In the genomic region with DNA sequence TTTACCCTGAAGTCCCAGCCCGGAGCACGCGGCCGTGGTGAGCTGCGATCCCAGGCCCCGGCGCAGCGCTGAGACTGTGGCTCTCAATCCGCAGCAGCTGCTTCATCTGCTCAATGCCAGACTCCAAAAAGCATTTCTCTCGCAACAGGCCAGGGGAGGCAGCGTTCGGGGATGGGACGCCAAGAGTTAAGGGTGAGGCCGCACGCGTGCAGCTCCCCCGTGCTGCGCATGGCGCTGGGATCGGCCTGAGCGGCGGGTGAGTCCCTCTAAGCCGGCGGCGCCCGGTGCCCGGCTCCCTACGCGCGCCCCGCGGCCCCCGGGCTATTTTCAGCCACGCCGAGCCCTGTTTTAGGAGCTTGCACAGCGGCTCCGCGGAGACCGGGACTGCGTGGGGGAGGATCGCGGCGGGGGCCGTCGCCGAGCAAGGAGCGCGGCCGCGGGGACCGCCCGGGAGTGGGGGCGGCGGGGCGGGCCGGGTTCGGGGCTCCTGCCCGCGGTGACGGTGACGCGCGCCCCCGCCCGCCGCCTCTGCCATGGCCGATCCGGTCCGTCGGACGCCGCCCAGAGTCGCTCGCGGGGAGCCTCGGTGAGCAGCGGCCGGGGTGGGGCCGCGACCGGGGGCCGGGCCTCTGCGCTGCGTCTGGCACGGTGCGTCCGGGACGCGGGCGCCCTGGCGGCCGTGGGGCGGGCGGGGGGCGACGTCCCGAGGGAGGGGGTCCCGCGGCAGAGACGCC, we compare ENCODE assay signal across 8 cellular contexts. TPM values are rescaled to one million over a fixed set of nuclear protein-coding genes. Genes with fewer than 3 reads are reported as not detected.
DNase-seq lines count a peak whose midpoint lies in the region; ATAC-seq and TF ChIP-seq lines count a peak whose summit lies in the region.

No MANE protein-coding gene starts in this region.

- peak; percentile 45 to 46 for ATAC-seq in activated T-cell treated with anti-CD3 and anti-CD28 coated beads, Interleukin-2, amount 50 U/mL, for 72 hours (replicated peaks in 1 of 2)
- ATAC-seq in HG02763 (IDR thresholded peaks at IDR 0.05; ENCODE audit: unreplicated experiment) = no peak
- ATAC-seq in sciatic nerve = no peak
- no peak for ATAC-seq in HG03439 (IDR thresholded peaks at IDR 0.05; ENCODE audit: unreplicated experiment)

- DNase-seq in Daoy (ENCODE audit: low read depth) = peak; percentile 36
- DNase-seq in activated T-cell treated with anti-CD3 and anti-CD28 coated beads, Interleukin-2, amount 50 U/mL, for 72 hours = peak in 1 of 2 donors; percentile 14
- DNase-seq in hepatocyte (ENCODE audit: low spot score) = peak; percentile 41
- DNase-seq in sigmoid colon = no peak
- no peak for DNase-seq in MM.1S
- DNase-seq in sciatic nerve (ENCODE audit: low spot score) = no peak

- no peaks in the 10 kb centered on the region for H3K36me3 ChIP-seq in hepatocyte (replicated peaks; ENCODE audit: insufficient read depth, low read depth)
- no peaks in the 10 kb centered on the region for H3K36me3 ChIP-seq in sigmoid colon
- H3K36me3 ChIP-seq in MM.1S (replicated peaks; ENCODE audit: insufficient read depth, low read length) = no peaks in the 10 kb centered on the region

- TF ChIP-seq POLR2A in sigmoid colon (IDR thresholded peaks at IDR 0.05) = no peak

- intact Hi-C loops in sigmoid colon (cut with DNase I) (no loop called here), sciatic nerve (cut with DNase I) (no loop called here)

- H3K79me2 ChIP-seq in hepatocyte (no peaks in the 10 kb centered on the region), MM.1S (ENCODE audit: low read length) (no peaks in the 10 kb centered on the region)

- no peaks in the 10 kb centered on the region for H3K36me3 Mint-ChIP-seq in activated T-cell treated with anti-CD3 and anti-CD28 coated beads, Interleukin-2, amount 50 U/mL, for 72 hours (ENCODE audit: insufficient read depth in 2 of 2)

- H3K4me3 ChIP-seq in hepatocyte (peak overlapping the region; percentile 36), sigmoid colon (peak overlapping the region; percentile 10 to 68 (median 50)), MM.1S (ENCODE audit: low read length) (no peak overlapping the region)

- 1% methylated on average over 40 of the region's 100 CpGs for WGBS in hepatocyte (ENCODE audit: low lambda C conversion rate, missing lambda C conversion rate)
- 1% methylated on average over 100 of the region's 100 CpGs for WGBS in sigmoid colon, 2 donors

- peaks cover 44% of the 10 kb centered on the region for H3K27me3 Mint-ChIP-seq in activated T-cell treated with anti-CD3 and anti-CD28 coated beads, Interleukin-2, amount 50 U/mL, for 72 hours (ENCODE audit: low read depth)

- H3K4me1 Mint-ChIP-seq in activated T-cell treated with anti-CD3 and anti-CD28 coated beads, Interleukin-2, amount 50 U/mL, for 72 hours (ENCODE audit: low read depth) = peaks cover 6% of the 10 kb centered on the region

- TF ChIP-seq CTCF in hepatocyte (IDR thresholded peaks at IDR 0.05; ENCODE audit: poor library complexity) = no peak
- TF ChIP-seq CTCF in sigmoid colon (IDR thresholded peaks at IDR 0.05) = no peak
- TF ChIP-seq CTCF in MM.1S (IDR thresholded peaks at IDR 0.05; ENCODE audit: low read length) = no peak

- no peaks in the 10 kb centered on the region for H3K9me3 Mint-ChIP-seq in activated T-cell treated with anti-CD3 and anti-CD28 coated beads, Interleukin-2, amount 50 U/mL, for 72 hours

- no peaks in the 10 kb centered on the region for H3K9me2 ChIP-seq in hepatocyte (replicated peaks; ENCODE audit: insufficient read depth)
- no peaks in the 10 kb centered on the region for H3K9me2 ChIP-seq in MM.1S (replicated peaks; ENCODE audit: insufficient read depth, low read length)

- peak overlapping the region; percentile 34 to 47 for H3K4me3 Mint-ChIP-seq in activated T-cell treated with anti-CD3 and anti-CD28 coated beads, Interleukin-2, amount 50 U/mL, for 72 hours

- H3K4me1 ChIP-seq in hepatocyte (ENCODE audit: insufficient read depth) (peaks cover 5% of the 10 kb centered on the region), sigmoid colon (peaks cover 0 to 22% (median 14%) of the 10 kb centered on the region in 4 donors), MM.1S (ENCODE audit: low read length) (no peaks in the 10 kb centered on the region)

- no peak overlapping the region for H3K9ac ChIP-seq in MM.1S (ENCODE audit: low read length)

- no peaks in the 10 kb centered on the region for H4K20me1 ChIP-seq in hepatocyte (ENCODE audit: insufficient read depth, poor library complexity, severe bottlenecking)
- no peaks in the 10 kb centered on the region for H4K20me1 ChIP-seq in MM.1S (ENCODE audit: insufficient read depth, low read length)

- no peaks in the 10 kb centered on the region for H3F3A ChIP-seq in MM.1S (ENCODE audit: insufficient read depth, low read length)

- H3K4me2 ChIP-seq in hepatocyte (peak overlapping the region; percentile 92), MM.1S (ENCODE audit: low read depth, low read length) (no peak overlapping the region)

- TF ChIP-seq EP300 in sigmoid colon (IDR thresholded peaks at IDR 0.05) = no peak

- H3K27me3 ChIP-seq in hepatocyte (peaks cover 70% of the 10 kb centered on the region), sigmoid colon (peaks cover 3 to 52% (median 15%) of the 10 kb centered on the region in 3 donors), MM.1S (replicated peaks; ENCODE audit: insufficient read depth, low read length) (peaks cover 19% of the 10 kb centered on the region)

- H3K9me3 ChIP-seq in hepatocyte (ENCODE audit: low read depth) = no peaks in the 10 kb centered on the region
- no peaks in the 10 kb centered on the region for H3K9me3 ChIP-seq in sigmoid colon
- no peaks in the 10 kb centered on the region for H3K9me3 ChIP-seq in MM.1S (replicated peaks; ENCODE audit: insufficient read depth, low read length)

- H2AFZ ChIP-seq in hepatocyte = peak overlapping the region; percentile 52
- no peak overlapping the region for H2AFZ ChIP-seq in MM.1S (ENCODE audit: low read length)

- no peak overlapping the region for H3K27ac ChIP-seq in hepatocyte
- H3K27ac ChIP-seq in sigmoid colon = peak overlapping the region in 2 of 4 donors; percentile 29 to 65
- H3K27ac ChIP-seq in MM.1S (ENCODE audit: low read length) = no peak overlapping the region

- H3K27ac Mint-ChIP-seq in activated T-cell treated with anti-CD3 and anti-CD28 coated beads, Interleukin-2, amount 50 U/mL, for 72 hours = no peak overlapping the region

RNA-seq across cellular contexts. Expression of a gene that starts 29.4 kb away (rescaled TPM):
- total RNA-seq in Daoy (2014; rRNA removed; shearing (Covaris generic)) = 0.24 and 0.51 TPM in 2 replicates
- total RNA-seq in activated T-cell treated with anti-CD3 and anti-CD28 coated beads, Interleukin-2, amount 50 U/mL, for 72 hours = 1 to 10 TPM; 2.7 to 6.6 TPM
- total RNA-seq in hepatocyte = 0.10 and 0.32 TPM in 2 replicates
- 0.02 and 0.56 TPM in 2 replicates for polyA plus RNA-seq in hepatocyte
- 1 to 10 TPM in 2 of 4 donors, under 1 TPM in 2; 0.49 to 3.0 (median 0.97) TPM for total RNA-seq in sigmoid colon
- under 1 TPM in 1 of 3 donors, not detected in 2; 0.22 TPM for polyA plus RNA-seq in sigmoid colon
- 1.1 TPM for total RNA-seq in sciatic nerve

RNA-seq across cellular contexts. Expression of a gene that starts 54.6 kb away (rescaled TPM):
- total RNA-seq in Daoy (2014; rRNA removed; shearing (Covaris generic)) = 52.9 and 53.5 TPM in 2 replicates
- total RNA-seq in activated T-cell treated with anti-CD3 and anti-CD28 coated beads, Interleukin-2, amount 50 U/mL, for 72 hours = 10 to 100 TPM; 31.3 to 51.7 TPM
- total RNA-seq in hepatocyte (93.2 and 112 TPM in 2 replicates), sigmoid colon (100 to 1,000 TPM in 2 of 4 donors, 10 to 100 TPM in 2; 55.9 to 125 (median 95.4) TPM), sciatic nerve (37.9 TPM)
- polyA plus RNA-seq in hepatocyte (82.4 and 89.5 TPM in 2 replicates), sigmoid colon (10 to 100 TPM in 2 of 3 donors, 1 to 10 TPM in 1; 3.9 to 11.7 (median 10.8) TPM)

Comparison
In these comparisons a context has a peak if more than half of its experiments do, and no peak if none do; other contexts are left out.
1. DNase-seq: peak in Daoy (single experiment) and hepatocyte (single experiment); none in sigmoid colon (single experiment), MM.1S (single experiment) and sciatic nerve (single experiment).
2. ATAC-seq: peak in activated T-cell treated with anti-CD3 and anti-CD28 coated beads, Interleukin-2, amount 50 U/mL, for 72 hours (2 of 2); none in HG02763 (single experiment), sciatic nerve (single experiment) and HG03439 (single experiment).